In the genomic region with DNA sequence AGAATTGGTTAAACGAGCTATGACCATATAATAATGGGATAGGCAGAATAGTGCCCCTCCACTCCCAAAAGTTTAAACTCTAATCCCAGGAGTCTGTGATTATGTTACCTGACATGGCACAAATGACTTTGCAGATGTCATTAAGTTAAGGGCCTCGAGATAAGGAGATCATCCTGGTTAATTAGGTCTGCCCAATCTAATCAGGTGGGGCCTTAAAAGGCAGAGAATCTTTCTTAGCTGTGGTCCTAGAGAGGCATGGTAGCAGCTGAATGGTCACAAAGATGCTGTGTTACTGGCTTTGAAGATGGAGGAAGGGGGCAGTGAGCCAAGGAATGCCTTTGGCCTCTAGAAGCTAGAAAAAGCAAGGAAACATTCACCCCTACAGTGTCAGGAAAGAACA, we compare ENCODE assay signal across 29 cellular contexts. TPM values are rescaled to one million over a fixed set of nuclear protein-coding genes. Genes with fewer than 3 reads are reported as not detected.
"Had no signal": no experiment of that assay in that cellular context is flagged by ENCODE, and none has a peak within 500 bp of the region (broad histone marks: within the 10 kb centered on the region; RNA-seq: fewer than 3 reads in every experiment).

No MANE protein-coding gene starts in this region.

- DNase-seq: activated CD4-positive, alpha-beta T cell treated with anti-CD3 and anti-CD28 coated beads for 36 hours; activated CD4-positive, alpha-beta T cell treated with anti-CD3 and anti-CD28 coated beads, Interleukin-2, amount 10 ng/mL, durations not matched to agents 7 days and 5 days; activated CD4-positive, alpha-beta T cell treated with anti-CD3 and anti-CD28 coated beads, Interleukin-2, amount 50 U/mL, for 48 hours; activated CD4-positive, CD25-positive, alpha-beta regulatory T cell; activated CD4-positive, CD25-positive, alpha-beta regulatory T cell treated with anti-CD3 and anti-CD28 coated beads, Interleukin-2, amount 50 U/mL, for 72 hours; activated CD8-positive, alpha-beta memory T cell treated with anti-CD3 and anti-CD28 coated beads for 24 hours; activated CD8-positive, alpha-beta T cell treated with anti-CD3 and anti-CD28 coated beads for 36 hours; activated effector memory CD4-positive, alpha-beta T cell treated with anti-CD3 and anti-CD28 coated beads, Interleukin-2, amount 50 U/mL, for 16 hours; activated naive CD4-positive, alpha-beta T cell treated with anti-CD3 and anti-CD28 coated beads for 36 hours; activated naive CD8-positive, alpha-beta T cell treated with anti-CD3 and anti-CD28 coated beads for 36 hours; activated naive CD8-positive, alpha-beta T cell treated with anti-CD3 and anti-CD28 coated beads, Interleukin-2, amount 50 U/mL, for 24 hours; activated T-cell treated with anti-CD3 and anti-CD28 coated beads, Interleukin-2, amount 50 U/mL, for 1 hour; activated T-cell treated with anti-CD3 and anti-CD28 coated beads, Interleukin-2, amount 50 U/mL, for 48 hours; adrenal gland; amygdala; aorta; body of pancreas; central memory CD4-positive, alpha-beta T cell; cerebellar nuclear complex; colonic mucosa; effector CD8-positive, alpha-beta T cell; esophagus squamous epithelium; foreskin melanocyte; heart right ventricle; T-helper 2 cell had no signal

- H3K27me3 ChIP-seq: adrenal gland, body of pancreas, cardiac muscle cell, colonic mucosa, gastroesophageal sphincter, heart right ventricle had no signal

- H3K36me3 ChIP-seq: adrenal gland, cardiac muscle cell, colonic mucosa, esophagus squamous epithelium, gastroesophageal sphincter, heart right ventricle had no signal

- H3K9me3 ChIP-seq: adrenal gland, body of pancreas, colonic mucosa, esophagus squamous epithelium, gastroesophageal sphincter, heart right ventricle had no signal

- H3K4me1 ChIP-seq: body of pancreas, colonic mucosa, esophagus squamous epithelium, heart right ventricle had no signal

- ATAC-seq: activated CD4-positive, alpha-beta T cell treated with anti-CD3 and anti-CD28 coated beads for 36 hours; activated CD8-positive, alpha-beta T cell treated with anti-CD3 and anti-CD28 coated beads for 36 hours; activated naive CD8-positive, alpha-beta T cell treated with anti-CD3 and anti-CD28 coated beads, Interleukin-2, amount 50 U/mL, for 24 hours; body of pancreas; gastroesophageal sphincter; heart right ventricle had no signal

- H3K27ac ChIP-seq: adrenal gland, body of pancreas, cardiac muscle cell, colonic mucosa, epithelial cell of prostate, esophagus squamous epithelium, gastroesophageal sphincter, heart right ventricle had no signal

- H3K4me3 ChIP-seq: adrenal gland, body of pancreas, cardiac muscle cell, colonic mucosa, esophagus squamous epithelium, gastroesophageal sphincter, heart right ventricle had no signal

RNA-seq across cellular contexts. Expression of gene TACR1, which starts 31.1 kb away (rescaled TPM):
- polyA plus RNA-seq: cardiac muscle cell, endothelial cell of umbilical vein had no signal
